Comparison of ENCODE assay signal across 28 cellular contexts in the genomic region with DNA sequence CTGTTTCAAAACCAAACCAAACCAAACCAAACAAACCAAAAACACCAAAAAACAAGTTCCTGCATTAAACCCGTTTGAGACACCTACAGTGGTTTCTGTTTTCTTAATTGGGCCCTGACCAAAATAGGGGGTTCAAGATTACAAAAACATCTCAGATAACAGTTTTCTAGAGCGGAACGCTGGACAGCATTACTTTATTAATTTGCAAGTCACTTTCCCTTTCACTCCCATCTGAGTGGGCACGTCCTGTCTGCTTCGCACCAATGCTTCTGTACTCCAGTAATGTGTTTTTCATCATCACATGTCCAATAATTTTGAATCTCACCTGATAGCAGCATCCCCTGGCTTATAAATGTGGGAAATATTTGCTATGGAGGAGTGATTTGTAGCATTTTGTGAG.
"Had no signal": no experiment of that assay in that cellular context is flagged by ENCODE, and none has a peak within 500 bp of the region (broad histone marks: within the 10 kb centered on the region; RNA-seq: fewer than 3 reads in every experiment).

No MANE protein-coding gene starts in this region.

- H3K27ac Mint-ChIP-seq: dendritic cell treated with granulocyte-macrophage colony-stimulating factor and Interleukin-4, amounts not matched to agents 40 ng/mL and 50 ng/mL, for 4 days; endodermal cell; naive thymus-derived CD4-positive, alpha-beta T cell; neural progenitor cell; stimulated activated memory B cell treated with anti-CD40 and anti-IgM and Interleukin-4, amounts not matched to agents 10 μg/mL and 1 μg/mL and 100 μg/mL, for 72 hours; type B pancreatic cell had no signal

- H3K27ac ChIP-seq: epithelial cell of prostate, neural progenitor cell, prostate gland, sigmoid colon, spleen, testis, tibial artery had no signal

- H3K27me3 Mint-ChIP-seq: dendritic cell treated with granulocyte-macrophage colony-stimulating factor and Interleukin-4, amounts not matched to agents 40 ng/mL and 50 ng/mL, for 4 days; naive thymus-derived CD4-positive, alpha-beta T cell; stimulated activated memory B cell treated with anti-CD40 and anti-IgM and Interleukin-4, amounts not matched to agents 10 μg/mL and 1 μg/mL and 100 μg/mL, for 72 hours; type B pancreatic cell had no signal

- H3K4me3 Mint-ChIP-seq: dendritic cell treated with granulocyte-macrophage colony-stimulating factor and Interleukin-4, amounts not matched to agents 40 ng/mL and 50 ng/mL, for 4 days; endodermal cell; nephron; neural progenitor cell; stimulated activated memory B cell treated with anti-CD40 and anti-IgM and Interleukin-4, amounts not matched to agents 10 μg/mL and 1 μg/mL and 100 μg/mL, for 72 hours; type B pancreatic cell had no signal

- H3K9me3 ChIP-seq: gastrocnemius medialis, heart left ventricle, prostate gland, sigmoid colon, spleen, testis, tibial artery had no signal

- H3K4me1 ChIP-seq: prostate gland, sigmoid colon, spleen had no signal

- DNase-seq: effector CD8-positive, alpha-beta T cell; endodermal cell; foreskin fibroblast; gastrocnemius medialis; heart left ventricle; kidney; mesendoderm; midbrain; naive thymus-derived CD4-positive, alpha-beta T cell; right cardiac atrium; sigmoid colon; spleen; stimulated activated CD4-positive, alpha-beta T cell treated with anti-CD3 and anti-CD28 coated beads, Interleukin-4, amount 100 ng/mL, for 4 hours; stimulated activated naive CD8-positive, alpha-beta T cell treated with anti-CD3 and anti-CD28 coated beads, Interleukin-15, Interleukin-2, amounts not matched to agents 100 U/mL and 50 U/mL, for 24 hours; substantia nigra; testis; tibial artery had no signal

- H3K9ac ChIP-seq: neural progenitor cell had no signal

- ATAC-seq: esophagus mucosa; gastrocnemius medialis; left lobe of liver; naive thymus-derived CD4-positive, alpha-beta T cell; right cardiac atrium; stimulated activated memory B cell treated with anti-CD40 and anti-IgM and Interleukin-4, amounts not matched to agents 10 μg/mL and 1 μg/mL and 100 μg/mL, for 72 hours; stimulated activated naive CD8-positive, alpha-beta T cell treated with anti-CD3 and anti-CD28 coated beads, Interleukin-15, Interleukin-2, amounts not matched to agents 100 U/mL and 50 U/mL, for 24 hours had no signal

- H3K36me3 ChIP-seq: gastrocnemius medialis, heart left ventricle, neural progenitor cell, prostate gland, sigmoid colon, spleen, tibial artery had no signal

- H3K4me3 ChIP-seq: gastrocnemius medialis, heart left ventricle, hepatocyte, neural progenitor cell, prostate gland, sigmoid colon, skin epidermis, spleen, testis, tibial artery had no signal

- H3K36me3 Mint-ChIP-seq: naive thymus-derived CD4-positive, alpha-beta T cell; neural progenitor cell; stimulated activated memory B cell treated with anti-CD40 and anti-IgM and Interleukin-4, amounts not matched to agents 10 μg/mL and 1 μg/mL and 100 μg/mL, for 72 hours; type B pancreatic cell had no signal

- H3K27me3 ChIP-seq: gastrocnemius medialis, heart left ventricle, hepatocyte, neural progenitor cell, sigmoid colon, spleen, testis, tibial artery had no signal

- H3K9me3 Mint-ChIP-seq: dendritic cell treated with granulocyte-macrophage colony-stimulating factor and Interleukin-4, amounts not matched to agents 40 ng/mL and 50 ng/mL, for 4 days; endodermal cell; nephron; neural progenitor cell; stimulated activated memory B cell treated with anti-CD40 and anti-IgM and Interleukin-4, amounts not matched to agents 10 μg/mL and 1 μg/mL and 100 μg/mL, for 72 hours; type B pancreatic cell had no signal

- H2AFZ ChIP-seq: hepatocyte had no signal

- H3K4me2 ChIP-seq: hepatocyte, neural progenitor cell had no signal

- H3K4me1 Mint-ChIP-seq: naive thymus-derived CD4-positive, alpha-beta T cell; stimulated activated memory B cell treated with anti-CD40 and anti-IgM and Interleukin-4, amounts not matched to agents 10 μg/mL and 1 μg/mL and 100 μg/mL, for 72 hours had no signal
